In genomic region chr15:62894322-62895085, GRCh38 we compare ENCODE assay signal across 16 cellular contexts.
DNase-seq lines count a peak whose midpoint lies in the region; ATAC-seq, FAIRE-seq and TF ChIP-seq lines count a peak whose summit lies in the region.
"Had no signal": no experiment of that assay in that cellular context is flagged by ENCODE, and none has a peak within 500 bp of the region (broad histone marks: within the 10 kb centered on the region; RNA-seq: fewer than 3 reads in every experiment).

No MANE protein-coding gene starts in this region.

- TF ChIP-seq CTCF in breast epithelium (IDR thresholded peaks at IDR 0.05) = no peak
- no peak for TF ChIP-seq CTCF in foreskin fibroblast (IDR thresholded peaks at IDR 0.05; ENCODE audit: low read depth, low read length)
- no peak for TF ChIP-seq CTCF in pancreas (IDR thresholded peaks at IDR 0.05)

- DNase-seq in Caki2 (ENCODE audit: low read depth) = peak; percentile 51
- peak; percentile 37 for DNase-seq in HT1080 (ENCODE audit: low read depth)
- no peak for DNase-seq in breast epithelium (ENCODE audit: low spot score in 2 of 2)
- DNase-seq in myocyte (ENCODE audit: low read depth) = peak; percentile 98
- no peak for DNase-seq in foreskin fibroblast
- no peak for DNase-seq in pancreas
- DNase-seq: activated naive CD4-positive, alpha-beta T cell treated with anti-CD3 and anti-CD28 coated beads, Interleukin-2, amount 50 U/mL, for 16 hours; cortex of kidney; immature natural killer cell; naive B cell; NCI-H187 treated with DMSO at 0.1 percent for 48 hours; NCI-H748 treated with DMSO at 0.1 percent for 48 hours; SHP77 treated with DMSO at 0.1 percent for 48 hours had no signal

- intact Hi-C loops in breast epithelium (cut with DNase I; ENCODE audit: low total_unique reads) (loop anchor here (5.0 kb wide), 1 partner anchor 48 kb away; no protein-coding TSS in a partner anchor), pancreas (cut with DNase I) (no loop called here)

- 95 to 96% methylated on average over 10 of the region's 10 CpGs for WGBS in pancreas, 2 donors

- no peaks in the 10 kb centered on the region for H3K36me3 ChIP-seq in breast epithelium
- no peaks in the 10 kb centered on the region for H3K36me3 ChIP-seq in pancreas
- H3K36me3 ChIP-seq: BLaER1 had no signal

- no peaks in the 10 kb centered on the region for H3K9me3 ChIP-seq in breast epithelium
- no peaks in the 10 kb centered on the region for H3K9me3 ChIP-seq in pancreas
- H3K9me3 ChIP-seq: BLaER1 had no signal

- in situ Hi-C loops in Caki2 (cut with HindIII; ENCODE audit: low pct_unique_long_range_greater_than_20kb, low sequenced_read_pairs) = no loop called here

- H3K4me3 ChIP-seq in breast epithelium (no peak overlapping the region), foreskin fibroblast (ENCODE audit: low read depth in 1 of 2, low read length in 2 of 2) (no peak overlapping the region), pancreas (no peak overlapping the region)
- H3K4me3 ChIP-seq: BLaER1 had no signal

- H3K27me3 ChIP-seq in breast epithelium (no peaks in the 10 kb centered on the region), pancreas (no peaks in the 10 kb centered on the region)
- H3K27me3 ChIP-seq: BLaER1 had no signal

- TF ChIP-seq POLR2A in breast epithelium (IDR thresholded peaks at IDR 0.05) = no peak

- ATAC-seq in pancreas (no peak), GM18870 (IDR thresholded peaks at IDR 0.05; ENCODE audit: unreplicated experiment) (no peak), GM18867 (IDR thresholded peaks at IDR 0.05; ENCODE audit: unreplicated experiment) (no peak)

- H3K4me1 ChIP-seq in breast epithelium (peaks cover 4 to 19% of the 10 kb centered on the region in 2 donors), pancreas (peaks cover 8 to 42% (median 20%) of the 10 kb centered on the region in 3 donors)
- H3K4me1 ChIP-seq: BLaER1 had no signal

- FAIRE-seq in pancreas (lab: Jason Lieb, UNC) = no peak

- H3K27ac ChIP-seq in breast epithelium (peak overlapping the region; percentile 21 to 98), pancreas (peak overlapping the region in 2 of 4 donors; percentile 87 to 93)
- H3K27ac ChIP-seq: BLaER1 had no signal

Comparison
In these comparisons a context has a peak if more than half of its experiments do, and no peak if none do; other contexts are left out.
1. DNase-seq: peak in Caki2 (single experiment), HT1080 (single experiment) and myocyte (single experiment); none in breast epithelium (0 of 2), foreskin fibroblast (0 of 2) and pancreas (0 of 6).